Comparison of ENCODE assay signal across 21 cellular contexts in the genomic region with DNA sequence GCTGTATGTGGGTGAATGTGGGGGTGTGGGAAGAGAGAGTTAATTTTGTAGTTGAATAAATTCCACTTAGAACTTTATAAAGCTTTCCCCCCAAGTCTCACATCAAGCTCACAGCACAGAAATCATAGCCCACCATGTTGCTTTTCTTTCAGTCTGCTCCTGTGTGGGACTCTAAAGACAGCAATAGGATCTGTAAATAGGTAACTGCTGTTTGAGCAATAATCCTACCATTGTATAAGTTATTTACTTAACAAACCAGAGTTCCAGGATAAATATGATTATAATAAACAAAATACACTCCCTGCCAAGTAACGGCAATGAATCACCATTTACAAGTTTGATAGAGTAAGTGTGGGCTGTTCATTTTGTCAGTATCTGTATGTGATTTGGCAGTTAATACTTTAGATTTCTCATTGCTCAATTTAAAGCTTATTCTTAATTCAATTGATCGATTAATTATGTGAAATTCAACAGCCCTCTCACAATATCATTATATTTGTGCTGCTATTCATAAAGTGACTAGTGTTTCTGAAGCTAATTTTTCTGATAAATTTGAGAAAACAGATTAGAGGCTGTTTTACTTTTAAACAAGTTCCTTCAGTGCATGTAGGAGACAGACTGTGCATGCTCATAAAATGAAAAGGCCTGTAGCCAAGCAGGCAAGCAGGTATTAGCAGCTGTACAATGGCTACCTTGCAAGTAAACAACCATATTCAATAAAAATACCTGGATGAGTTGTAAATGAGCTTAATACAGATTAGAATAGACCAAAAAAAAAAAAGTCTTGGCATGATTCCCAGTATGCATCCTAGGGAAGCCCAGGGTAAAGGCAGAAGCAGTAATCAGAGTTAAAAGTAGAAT.
"Had no signal": no experiment of that assay in that cellular context is flagged by ENCODE, and none has a peak within 500 bp of the region (broad histone marks: within the 10 kb centered on the region; RNA-seq: fewer than 3 reads in every experiment).

No MANE protein-coding gene starts in this region.

- H3K27ac ChIP-seq: breast epithelium, epithelial cell of prostate, skin epidermis, tibial nerve, uterus had no signal

- H3K4me3 ChIP-seq: breast epithelium, skin epidermis, tibial nerve, uterus had no signal

- H3K27me3 ChIP-seq: breast epithelium, tibial nerve, uterus had no signal

- DNase-seq: activated CD4-positive, alpha-beta memory T cell treated with anti-CD3 and anti-CD28 coated beads for 36 hours; activated CD4-positive, alpha-beta T cell treated with anti-CD3 and anti-CD28 coated beads for 36 hours; activated CD8-positive, alpha-beta memory T cell treated with anti-CD3 and anti-CD28 coated beads, Interleukin-2, amount 10 ng/mL, durations not matched to agents 7 days and 5 days; activated naive CD4-positive, alpha-beta T cell treated with anti-CD3 and anti-CD28 coated beads for 36 hours; activated naive CD8-positive, alpha-beta T cell treated with anti-CD3 and anti-CD28 coated beads, Interleukin-2, amount 50 U/mL, for 24 hours; activated T-cell treated with anti-CD3 and anti-CD28 coated beads, Interleukin-2, amount 50 U/mL, for 1 hour; aorta; effector memory CD8-positive, alpha-beta T cell; foreskin melanocyte; kidney glomerular epithelial cell; mesendoderm; occipital lobe; right cardiac atrium; stimulated activated CD4-positive, alpha-beta T cell treated with anti-CD3 and anti-CD28 coated beads, Interleukin-15, amount 100 ng/mL, for 24 hours; stimulated activated CD4-positive, alpha-beta T cell treated with anti-CD3 and anti-CD28 coated beads, Interleukin-4, amount 100 ng/mL, for 24 hours; stimulated activated naive CD4-positive, alpha-beta T cell; uterus had no signal
